Comparison of ENCODE assay signal across 8 cellular contexts in genomic region chr19:54136086-54136863, GRCh38. TPM values are rescaled to one million over a fixed set of nuclear protein-coding genes. Genes with fewer than 3 reads are reported as not detected.
A peak's percentile ranks its signal among the peaks of the same experiment; 100 is the strongest.
DNase-seq lines count a peak whose midpoint lies in the region; ATAC-seq and TF ChIP-seq lines count a peak whose summit lies in the region.

No MANE protein-coding gene starts in this region.

- no peak for TF ChIP-seq EP300 in transverse colon (IDR thresholded peaks at IDR 0.05; ENCODE audit: low read depth)

- in situ Hi-C loops in transverse colon (cut with MboI; ENCODE audit: low pct_ligation_motif_present in 1 of 4, low pct_unique_long_range_greater_than_20kb in 1 of 4, low sequenced_read_pairs in 3 of 4), result no loop called here

- H3K4me1 ChIP-seq in ascending aorta (peaks cover 0 to 15% of the 10 kb centered on the region in 2 donors), transverse colon (peaks cover 17 to 42% (median 31%) of the 10 kb centered on the region in 4 donors)

- intact Hi-C loops in ascending aorta (cut with DNase I) (no loop called here), transverse colon (cut with DNase I; ENCODE audit: low total_unique reads) (no loop called here)

- 0 to 5% methylated on average over 9 to 30 of the region's 30 CpGs for WGBS in transverse colon (ENCODE audit: low coverage in 1 of 2), 2 donors

- DNase-seq in COLO668 (lab: John Stamatoyannopoulos, UW; ENCODE audit: unreplicated experiment), result peak; percentile 30
- no peak for DNase-seq in HL-60 (ENCODE audit: low read depth in 1 of 2, low spot score in 1 of 2)
- no peak for DNase-seq in ascending aorta (ENCODE audit: low spot score in 2 of 2)
- DNase-seq in left lobe of liver (ENCODE audit: low spot score), result no peak
- DNase-seq in transverse colon, result no peak
- no peak for DNase-seq in HPDE6-E6E7 (ENCODE audit: extremely low spot score)
- DNase-seq in NCI-H2081 treated with DMSO at 0.1 percent for 48 hours (lab: John Stamatoyannopoulos, UW), result no peak
- DNase-seq in GM20000 (ENCODE audit: low spot score), result no peak

- H3K4me3 ChIP-seq in HL-60 (replicated peaks; ENCODE audit: insufficient read depth, low read length), result peak overlapping the region; percentile 47
- H3K4me3 ChIP-seq in ascending aorta, result peak overlapping the region; percentile 61 to 64
- H3K4me3 ChIP-seq in transverse colon, result peak overlapping the region; percentile 1 to 56 (median 38)

- no peak for TF ChIP-seq POLR2A in transverse colon (IDR thresholded peaks at IDR 0.05)

- peak; percentile 1 for ATAC-seq in left lobe of liver

- H3K9me3 ChIP-seq in ascending aorta (no peaks in the 10 kb centered on the region), transverse colon (no peaks in the 10 kb centered on the region)

- peak overlapping the region; percentile 47 for H3K27ac ChIP-seq in HL-60 (replicated peaks)
- H3K27ac ChIP-seq in ascending aorta, result peak overlapping the region; percentile 59 to 67
- peak overlapping the region; percentile 69 to 78 (median 74) for H3K27ac ChIP-seq in transverse colon

- H3K36me3 ChIP-seq in ascending aorta (peaks cover 7 to 14% of the 10 kb centered on the region in 2 donors), transverse colon (no peaks in the 10 kb centered on the region)

- TF ChIP-seq CTCF in HL-60 (IDR thresholded peaks at IDR 0.05; ENCODE audit: insufficient read depth, low read length) (no peak), ascending aorta (IDR thresholded peaks at IDR 0.05) (no peak), transverse colon (IDR thresholded peaks at IDR 0.05) (no peak), GM20000 (IDR thresholded peaks at IDR 0.05; ENCODE audit: extremely low read depth, missing control alignments) (no peak)

- H3K27me3 ChIP-seq in HL-60 (ENCODE audit: insufficient read depth, poor library complexity, severe bottlenecking), result no peaks in the 10 kb centered on the region
- H3K27me3 ChIP-seq in ascending aorta, result no peaks in the 10 kb centered on the region
- no peaks in the 10 kb centered on the region for H3K27me3 ChIP-seq in transverse colon

RNA-seq across cellular contexts. Expression of gene CNOT3, which starts 1.3 kb away (rescaled TPM):
- total RNA-seq in ascending aorta (69.1 TPM), left lobe of liver (19.0 TPM), transverse colon (10 to 100 TPM; 28.1 to 85.7 (median 32.1) TPM)

RNA-seq across cellular contexts. Expression of gene PRPF31, which starts 20.7 kb away (rescaled TPM):
- total RNA-seq in ascending aorta (84.1 TPM), left lobe of liver (23.2 TPM), transverse colon (10 to 100 TPM; 24.7 to 50.5 (median 34.9) TPM)

RNA-seq across cellular contexts. Expression of gene TFPT, which starts 20.8 kb away (rescaled TPM):
- total RNA-seq in ascending aorta (10.6 TPM), left lobe of liver (4.3 TPM), transverse colon (10 to 100 TPM in 3 of 4 donors, 1 to 10 TPM in 1; 9.8 to 25.8 (median 14.0) TPM)

RNA-seq across cellular contexts. Expression of gene LENG1, which starts 23.2 kb away (rescaled TPM):
- total RNA-seq in ascending aorta (2.7 TPM), left lobe of liver (1.3 TPM), transverse colon (10 to 100 TPM in 1 of 4 donors, 1 to 10 TPM in 3; 3.4 to 11.1 (median 5.8) TPM)

RNA-seq across cellular contexts. Expression of gene NDUFA3, which starts 33.6 kb away (rescaled TPM):
- total RNA-seq in ascending aorta (12.5 TPM), left lobe of liver (74.5 TPM), transverse colon (100 to 1,000 TPM in 2 of 4 donors, 10 to 100 TPM in 2; 25.4 to 316 (median 97.3) TPM)
